15 cellular contexts compared by ENCODE assay signal in genomic region chr10:10394933-10395658, GRCh38.
"Had no signal": no experiment of that assay in that cellular context is flagged by ENCODE, and none has a peak within 500 bp of the region (broad histone marks: within the 10 kb centered on the region; RNA-seq: fewer than 3 reads in every experiment).

No MANE protein-coding gene starts in this region.

- ATAC-seq: activated CD4-positive, CD25-positive, alpha-beta regulatory T cell treated with anti-CD3 and anti-CD28 coated beads, Interleukin-2, amount 50 U/mL, for 24 hours; gastrocnemius medialis; heart right ventricle; left ventricle myocardium superior; psoas muscle had no signal

- H3K27ac ChIP-seq: gastrocnemius medialis, heart right ventricle, psoas muscle, skin epidermis, tibial artery, uterus had no signal

- DNase-seq: amniotic stem cell, cerebellar nuclear complex, dermis blood vessel endothelial cell, erythroblast, gastrocnemius medialis, heart right ventricle, kidney, left ventricle myocardium superior, nephron progenitor cell, psoas muscle, T-helper 2 cell, tibial artery, uterus had no signal
